27 cellular contexts compared by ENCODE assay signal in the genomic region with DNA sequence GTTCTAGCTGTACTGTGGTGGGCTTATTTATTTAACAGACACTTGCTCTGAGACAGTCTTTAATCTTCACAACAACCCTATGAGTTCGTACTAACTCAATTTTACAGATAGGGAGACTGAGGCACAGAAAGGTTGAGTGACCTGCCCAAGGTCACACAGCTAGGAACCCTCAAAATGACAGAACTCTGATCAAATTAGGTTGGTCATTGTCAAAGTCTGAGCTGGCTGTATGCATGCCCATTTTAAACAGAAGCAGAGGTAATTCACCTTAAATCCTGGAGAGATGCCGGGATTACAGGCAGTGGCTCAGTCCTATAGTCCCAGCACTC. TPM values are rescaled to one million over a fixed set of nuclear protein-coding genes. Genes with fewer than 3 reads are reported as not detected.
DNase-seq lines count a peak whose midpoint lies in the region; ATAC-seq and TF ChIP-seq lines count a peak whose summit lies in the region.
"Had no signal": no experiment of that assay in that cellular context is flagged by ENCODE, and none has a peak within 500 bp of the region (broad histone marks: within the 10 kb centered on the region; RNA-seq: fewer than 3 reads in every experiment).

No MANE protein-coding gene starts in this region.

- H3K4me3 Mint-ChIP-seq in activated naive CD4-positive, alpha-beta T cell treated with anti-CD3 and anti-CD28 coated beads, Interleukin-2, amount 10 ng/mL, durations not matched to agents 7 days and 5 days = no peak overlapping the region
- H3K4me3 Mint-ChIP-seq in activated T-helper 2 cell treated with anti-CD3 and anti-CD28 coated beads, Interferon-gamma antibody, Interleukin-2, Interleukin-4, amounts not matched to agents 10 μg/mL and 5 μg/mL and 100 μg/mL, durations not matched to agents 14 hours and 24 hours and 36 hours (ENCODE audit: low read depth) = no peak overlapping the region
- H3K4me3 Mint-ChIP-seq in stimulated activated naive CD8-positive, alpha-beta T cell treated with anti-CD3 and anti-CD28 coated beads, Interleukin-15, amount 100 ng/mL, for 72 hours = peak overlapping the region; percentile 76 to 80
- H3K4me3 Mint-ChIP-seq: B cell, naive B cell had no signal

- no peaks in the 10 kb centered on the region for H3K27me3 ChIP-seq in WERI-Rb-1 (ENCODE audit: insufficient read depth, low read depth, severe bottlenecking)
- H3K27me3 ChIP-seq: cardiac muscle cell, colonic mucosa, sigmoid colon, transverse colon had no signal

- H3K9me3 ChIP-seq in KOPT-K1 (ENCODE audit: insufficient read depth, low read length, poor library complexity, severe bottlenecking) (no peaks in the 10 kb centered on the region), WERI-Rb-1 (ENCODE audit: severe bottlenecking) (no peaks in the 10 kb centered on the region)
- H3K9me3 ChIP-seq: Caco-2, colonic mucosa, lower lobe of right lung, sigmoid colon, transverse colon had no signal

- TF ChIP-seq CTCF in WERI-Rb-1 (IDR thresholded peaks at IDR 0.05; ENCODE audit: low read depth, low read length) = no peak

- peaks cover 68% of the 10 kb centered on the region for H3K4me1 Mint-ChIP-seq in activated naive CD4-positive, alpha-beta T cell treated with anti-CD3 and anti-CD28 coated beads, Interleukin-2, amount 10 ng/mL, durations not matched to agents 7 days and 5 days
- H3K4me1 Mint-ChIP-seq in activated T-helper 2 cell treated with anti-CD3 and anti-CD28 coated beads, Interferon-gamma antibody, Interleukin-2, Interleukin-4, amounts not matched to agents 10 μg/mL and 5 μg/mL and 100 μg/mL, durations not matched to agents 14 hours and 24 hours and 36 hours (ENCODE audit: low read depth) = peaks cover 59% of the 10 kb centered on the region
- H3K4me1 Mint-ChIP-seq in stimulated activated naive CD8-positive, alpha-beta T cell treated with anti-CD3 and anti-CD28 coated beads, Interleukin-15, amount 100 ng/mL, for 72 hours = peaks cover 71% of the 10 kb centered on the region

- no peak overlapping the region for H3K4me3 ChIP-seq in WERI-Rb-1 (ENCODE audit: low read depth, low read length)
- H3K4me3 ChIP-seq: cardiac muscle cell, colonic mucosa, lower lobe of right lung, sigmoid colon, transverse colon had no signal

- H3K9me3 Mint-ChIP-seq in activated naive CD4-positive, alpha-beta T cell treated with anti-CD3 and anti-CD28 coated beads, Interleukin-2, amount 10 ng/mL, durations not matched to agents 7 days and 5 days = no peaks in the 10 kb centered on the region
- no peaks in the 10 kb centered on the region for H3K9me3 Mint-ChIP-seq in activated T-helper 2 cell treated with anti-CD3 and anti-CD28 coated beads, Interferon-gamma antibody, Interleukin-2, Interleukin-4, amounts not matched to agents 10 μg/mL and 5 μg/mL and 100 μg/mL, durations not matched to agents 14 hours and 24 hours and 36 hours
- no peaks in the 10 kb centered on the region for H3K9me3 Mint-ChIP-seq in stimulated activated naive CD8-positive, alpha-beta T cell treated with anti-CD3 and anti-CD28 coated beads, Interleukin-15, amount 100 ng/mL, for 72 hours

- DNase-seq in activated naive CD4-positive, alpha-beta T cell treated with anti-CD3 and anti-CD28 coated beads, Interleukin-2, amount 10 ng/mL, durations not matched to agents 7 days and 5 days = no peak
- no peak for DNase-seq in activated naive CD4-positive, alpha-beta T cell treated with Interleukin-2 at 50 U/mL for 16 hours
- no peak for DNase-seq in activated T-helper 2 cell treated with anti-CD3 and anti-CD28 coated beads, Interferon-gamma antibody, Interleukin-2, Interleukin-4, amounts not matched to agents 10 μg/mL and 5 μg/mL and 100 μg/mL, durations not matched to agents 14 hours and 24 hours and 36 hours (ENCODE audit: low spot score)
- DNase-seq in stimulated activated naive CD8-positive, alpha-beta T cell treated with anti-CD3 and anti-CD28 coated beads, Interleukin-15, amount 100 ng/mL, for 72 hours = no peak
- DNase-seq in WERI-Rb-1 = no peak
- no peak for DNase-seq in HuH-7 (ENCODE audit: low spot score)
- DNase-seq: ACHN; Caco-2; colonic mucosa; effector CD8-positive, alpha-beta T cell; hippocampal formation; lower lobe of right lung; midbrain; naive B cell; NCI-H1048; NCI-H446; NCI-H774; SIG-M5; sigmoid colon; stimulated activated CD4-positive, alpha-beta T cell treated with anti-CD3 and anti-CD28 coated beads, Interleukin-2, amount 100 ng/mL, for 48 hours; transverse colon had no signal

- H3K36me3 ChIP-seq in KOPT-K1 (ENCODE audit: insufficient read depth, low read length) (no peaks in the 10 kb centered on the region), WERI-Rb-1 (no peaks in the 10 kb centered on the region)
- H3K36me3 ChIP-seq: cardiac muscle cell, colonic mucosa, lower lobe of right lung, sigmoid colon, transverse colon had no signal

- H3K27me3 Mint-ChIP-seq in activated naive CD4-positive, alpha-beta T cell treated with anti-CD3 and anti-CD28 coated beads, Interleukin-2, amount 10 ng/mL, durations not matched to agents 7 days and 5 days = no peaks in the 10 kb centered on the region
- no peaks in the 10 kb centered on the region for H3K27me3 Mint-ChIP-seq in activated T-helper 2 cell treated with anti-CD3 and anti-CD28 coated beads, Interferon-gamma antibody, Interleukin-2, Interleukin-4, amounts not matched to agents 10 μg/mL and 5 μg/mL and 100 μg/mL, durations not matched to agents 14 hours and 24 hours and 36 hours (ENCODE audit: low read depth)
- H3K27me3 Mint-ChIP-seq in stimulated activated naive CD8-positive, alpha-beta T cell treated with anti-CD3 and anti-CD28 coated beads, Interleukin-15, amount 100 ng/mL, for 72 hours = no peaks in the 10 kb centered on the region

- no peaks in the 10 kb centered on the region for H3K36me3 Mint-ChIP-seq in activated naive CD4-positive, alpha-beta T cell treated with anti-CD3 and anti-CD28 coated beads, Interleukin-2, amount 10 ng/mL, durations not matched to agents 7 days and 5 days
- H3K36me3 Mint-ChIP-seq in activated T-helper 2 cell treated with anti-CD3 and anti-CD28 coated beads, Interferon-gamma antibody, Interleukin-2, Interleukin-4, amounts not matched to agents 10 μg/mL and 5 μg/mL and 100 μg/mL, durations not matched to agents 14 hours and 24 hours and 36 hours (ENCODE audit: low read depth) = no peaks in the 10 kb centered on the region
- H3K36me3 Mint-ChIP-seq: naive B cell had no signal

- peak overlapping the region; percentile 94 for H3K27ac ChIP-seq in KOPT-K1 (ENCODE audit: low read depth, low read length, poor library complexity, severe bottlenecking)
- no peak overlapping the region for H3K27ac ChIP-seq in WERI-Rb-1
- H3K27ac ChIP-seq: cardiac muscle cell, colonic mucosa, epithelial cell of prostate, lower lobe of right lung, sigmoid colon had no signal

- peak overlapping the region; percentile 98 for H3K27ac Mint-ChIP-seq in activated naive CD4-positive, alpha-beta T cell treated with anti-CD3 and anti-CD28 coated beads, Interleukin-2, amount 10 ng/mL, durations not matched to agents 7 days and 5 days
- peak overlapping the region; percentile 92 for H3K27ac Mint-ChIP-seq in activated T-helper 2 cell treated with anti-CD3 and anti-CD28 coated beads, Interferon-gamma antibody, Interleukin-2, Interleukin-4, amounts not matched to agents 10 μg/mL and 5 μg/mL and 100 μg/mL, durations not matched to agents 14 hours and 24 hours and 36 hours
- H3K27ac Mint-ChIP-seq in stimulated activated naive CD8-positive, alpha-beta T cell treated with anti-CD3 and anti-CD28 coated beads, Interleukin-15, amount 100 ng/mL, for 72 hours = peak overlapping the region; percentile 96 to 98
- H3K27ac Mint-ChIP-seq: B cell, naive B cell had no signal

- intact Hi-C loops in activated T-helper 2 cell treated with anti-CD3 and anti-CD28 coated beads, Interferon-gamma antibody, Interleukin-2, Interleukin-4, amounts not matched to agents 10 μg/mL and 5 μg/mL and 100 μg/mL, durations not matched to agents 14 hours and 24 hours and 36 hours (cut with micrococcal nuclease) = loop anchor here (1.0 to 5.0 kb wide), 5 partner anchors 10 to 59 kb away; partner anchors contain the start of genes NFATC2IP and SPNS1

- CTCF ChIA-PET in activated naive CD4-positive, alpha-beta T cell treated with anti-CD3 and anti-CD28 coated beads, Interleukin-2, amount 10 ng/mL, durations not matched to agents 7 days and 5 days (lab: Charles Lee) = no interaction called here

- ATAC-seq in stimulated activated naive CD8-positive, alpha-beta T cell treated with anti-CD3 and anti-CD28 coated beads, Interleukin-15, amount 100 ng/mL, for 72 hours = no peak
- no peak for ATAC-seq in GM21786 (IDR thresholded peaks at IDR 0.05; ENCODE audit: unreplicated experiment)
- ATAC-seq: HCT116 had no signal

RNA-seq across cellular contexts. Expression of gene LAT, which starts 24.9 kb away (rescaled TPM):
- 273 and 294 TPM in 2 replicates for total RNA-seq in activated T-helper 2 cell treated with anti-CD3 and anti-CD28 coated beads, Interferon-gamma antibody, Interleukin-2, Interleukin-4, amounts not matched to agents 10 μg/mL and 5 μg/mL and 100 μg/mL, durations not matched to agents 14 hours and 24 hours and 36 hours

RNA-seq across cellular contexts. Expression of gene SPNS1, which starts 35.2 kb away (rescaled TPM):
- total RNA-seq in activated T-helper 2 cell treated with anti-CD3 and anti-CD28 coated beads, Interferon-gamma antibody, Interleukin-2, Interleukin-4, amounts not matched to agents 10 μg/mL and 5 μg/mL and 100 μg/mL, durations not matched to agents 14 hours and 24 hours and 36 hours = 22.0 and 25.8 TPM in 2 replicates

RNA-seq across cellular contexts. Expression of gene NFATC2IP, which starts 59.1 kb away (rescaled TPM):
- total RNA-seq in activated T-helper 2 cell treated with anti-CD3 and anti-CD28 coated beads, Interferon-gamma antibody, Interleukin-2, Interleukin-4, amounts not matched to agents 10 μg/mL and 5 μg/mL and 100 μg/mL, durations not matched to agents 14 hours and 24 hours and 36 hours = 98.3 and 106 TPM in 2 replicates

Comparison
In these comparisons a context has a peak if more than half of its experiments do, and no peak if none do; other contexts are left out.
1. H3K4me3 Mint-ChIP-seq: peak in stimulated activated naive CD8-positive, alpha-beta T cell treated with anti-CD3 and anti-CD28 coated beads, Interleukin-15, amount 100 ng/mL, for 72 hours (2 of 2); none in activated naive CD4-positive, alpha-beta T cell treated with anti-CD3 and anti-CD28 coated beads, Interleukin-2, amount 10 ng/mL, durations not matched to agents 7 days and 5 days (single experiment) and activated T-helper 2 cell treated with anti-CD3 and anti-CD28 coated beads, Interferon-gamma antibody, Interleukin-2, Interleukin-4, amounts not matched to agents 10 μg/mL and 5 μg/mL and 100 μg/mL, durations not matched to agents 14 hours and 24 hours and 36 hours (single experiment).
2. Peak in every context shown above with its lines, with median percentiles within 50 percentile points of each other: H3K27ac Mint-ChIP-seq.